29 cellular contexts compared by ENCODE assay signal in genomic region chr15:80431635-80432034, GRCh38. TPM values are rescaled to one million over a fixed set of nuclear protein-coding genes. Genes with fewer than 3 reads are reported as not detected.
"Had no signal": no experiment of that assay in that cellular context is flagged by ENCODE, and none has a peak within 500 bp of the region (broad histone marks: within the 10 kb centered on the region; RNA-seq: fewer than 3 reads in every experiment).

No MANE protein-coding gene starts in this region.

- ATAC-seq: activated CD4-positive, alpha-beta T cell treated with anti-CD3 and anti-CD28 coated beads for 36 hours; activated naive CD4-positive, alpha-beta T cell treated with anti-CD3 and anti-CD28 coated beads, Interleukin-2, amount 50 U/mL, for 72 hours; activated T-helper 17 cell treated with anti-CD3 and anti-CD28 coated beads, Interleukin-2, amount 50 U/mL, for 72 hours; left ventricle myocardium superior; natural killer cell; pancreas; right lobe of liver; stimulated activated naive B cell treated with anti-CD40 and anti-IgM and Interleukin-4, amounts not matched to agents 10 μg/mL and 1 μg/mL and 100 μg/mL, for 72 hours had no signal

- H3K4me1 ChIP-seq: pancreas, right lobe of liver, vagina had no signal

- H3K36me3 ChIP-seq: neutrophil, pancreas, right lobe of liver, vagina had no signal

- DNase-seq: activated B cell treated with CpG ODN at 0.5 μM for 24 hours; activated CD4-positive, alpha-beta T cell treated with anti-CD3 and anti-CD28 coated beads for 36 hours; activated CD4-positive, alpha-beta T cell treated with anti-CD3 and anti-CD28 coated beads, Interleukin-2, amount 50 U/mL, for 4 hours; activated CD8-positive, alpha-beta memory T cell treated with anti-CD3 and anti-CD28 coated beads for 24 hours; activated CD8-positive, alpha-beta memory T cell treated with anti-CD3 and anti-CD28 coated beads, Interleukin-2, amount 50 U/mL, for 4 hours; activated T-cell treated with anti-CD3 and anti-CD28 coated beads, Interleukin-2, amount 50 U/mL, for 24 hours; aorta; caudate nucleus; dermis blood vessel endothelial cell; effector CD8-positive, alpha-beta T cell; foreskin melanocyte; glutamatergic neuron; left ventricle myocardium superior; mammary epithelial cell; natural killer cell; pancreas; right lobe of liver; small intestine; stimulated activated CD4-positive, alpha-beta T cell treated with anti-CD3 and anti-CD28 coated beads, Interleukin-2, amount 100 ng/mL, for 48 hours; stimulated activated CD8-positive, alpha-beta memory T cell treated with anti-CD3 and anti-CD28 coated beads, Interleukin-4, amount 100 ng/mL, for 48 hours; stimulated activated naive B cell treated with anti-CD40 and anti-IgM and Interleukin-4, amounts not matched to agents 10 μg/mL and 1 μg/mL and 100 μg/mL, for 72 hours; T-helper 9 cell; testis; trophoblast cell had no signal

- H3K27ac ChIP-seq: hepatocyte, neutrophil, pancreas, right lobe of liver, testis, vagina had no signal

- H3K9me3 ChIP-seq: neutrophil, pancreas, right lobe of liver, testis, vagina had no signal

- H3K4me3 ChIP-seq: hepatocyte, pancreas, right lobe of liver, testis, vagina had no signal

- H3K27me3 ChIP-seq: hepatocyte, neutrophil, pancreas, right lobe of liver, testis, vagina had no signal

RNA-seq across cellular contexts. Expression of gene ARNT2, which starts 27.5 kb away (rescaled TPM):
- total RNA-seq: activated B cell treated with CpG ODN at 0.5 μM for 24 hours; activated naive CD4-positive, alpha-beta T cell treated with anti-CD3 and anti-CD28 coated beads, Interleukin-2, amount 50 U/mL, for 72 hours; natural killer cell had no signal
